20 cellular contexts compared by ENCODE assay signal in genomic region chr18:22521026-22521707, GRCh38.
"Had no signal": no experiment of that assay in that cellular context is flagged by ENCODE, and none has a peak within 500 bp of the region (broad histone marks: within the 10 kb centered on the region; RNA-seq: fewer than 3 reads in every experiment).

No MANE protein-coding gene starts in this region.

- H3K36me3 Mint-ChIP-seq: activated naive CD8-positive, alpha-beta T cell treated with anti-CD3 and anti-CD28 coated beads, Interleukin-2, amount 10 ng/mL, durations not matched to agents 7 days and 5 days; neural progenitor cell; stimulated activated effector memory CD8-positive, alpha-beta T cell treated with anti-CD3 and anti-CD28 coated beads, Interleukin-12 subunit alpha, Interleukin-12 subunit beta, amount 100 ng/mL, for 72 hours; T-cell; WTC11 had no signal

- H3K27ac ChIP-seq: brain microvascular endothelial cell, epithelial cell of prostate, neural progenitor cell, parathyroid adenoma, thyroid gland, vagina had no signal

- H3K27me3 Mint-ChIP-seq: activated CD4-positive, alpha-beta memory T cell treated with anti-CD3 and anti-CD28 coated beads, Interleukin-2, amount 10 ng/mL, durations not matched to agents 7 days and 5 days had no signal

- H3K4me3 Mint-ChIP-seq: activated CD4-positive, alpha-beta memory T cell treated with anti-CD3 and anti-CD28 coated beads, Interleukin-2, amount 10 ng/mL, durations not matched to agents 7 days and 5 days; activated naive CD8-positive, alpha-beta T cell treated with anti-CD3 and anti-CD28 coated beads, Interleukin-2, amount 10 ng/mL, durations not matched to agents 7 days and 5 days; effector memory CD8-positive, alpha-beta T cell; neural progenitor cell; stimulated activated effector memory CD8-positive, alpha-beta T cell treated with anti-CD3 and anti-CD28 coated beads, Interleukin-12 subunit alpha, Interleukin-12 subunit beta, amount 100 ng/mL, for 72 hours; T-cell; WTC11 had no signal

- H3K27me3 ChIP-seq: brain microvascular endothelial cell, gastrocnemius medialis, neural progenitor cell, thyroid gland, vagina had no signal

- DNase-seq: activated CD4-positive, alpha-beta memory T cell treated with anti-CD3 and anti-CD28 coated beads, Interleukin-2, amount 10 ng/mL, durations not matched to agents 7 days and 5 days; activated CD4-positive, alpha-beta T cell treated with anti-CD3 and anti-CD28 coated beads for 4 hours; activated CD8-positive, alpha-beta memory T cell treated with anti-CD3 and anti-CD28 coated beads, Interleukin-2, amount 50 U/mL, for 4 hours; activated naive CD4-positive, alpha-beta T cell; activated naive CD8-positive, alpha-beta T cell treated with anti-CD3 and anti-CD28 coated beads, Interleukin-2, amount 10 ng/mL, durations not matched to agents 7 days and 5 days; anterior cingulate cortex; brain microvascular endothelial cell; dermis blood vessel endothelial cell; effector memory CD8-positive, alpha-beta T cell; gastrocnemius medialis; left colon; T-cell; T-helper 9 cell; thyroid gland had no signal

- H3K36me3 ChIP-seq: brain microvascular endothelial cell, gastrocnemius medialis, neural progenitor cell, thyroid gland, vagina had no signal

- H3K4me1 Mint-ChIP-seq: activated CD4-positive, alpha-beta memory T cell treated with anti-CD3 and anti-CD28 coated beads, Interleukin-2, amount 10 ng/mL, durations not matched to agents 7 days and 5 days; activated naive CD8-positive, alpha-beta T cell treated with anti-CD3 and anti-CD28 coated beads, Interleukin-2, amount 10 ng/mL, durations not matched to agents 7 days and 5 days; T-cell; WTC11 had no signal

- H3K27ac Mint-ChIP-seq: activated CD4-positive, alpha-beta memory T cell treated with anti-CD3 and anti-CD28 coated beads, Interleukin-2, amount 10 ng/mL, durations not matched to agents 7 days and 5 days; activated naive CD8-positive, alpha-beta T cell treated with anti-CD3 and anti-CD28 coated beads, Interleukin-2, amount 10 ng/mL, durations not matched to agents 7 days and 5 days; effector memory CD8-positive, alpha-beta T cell; neural progenitor cell; stimulated activated effector memory CD8-positive, alpha-beta T cell treated with anti-CD3 and anti-CD28 coated beads, Interleukin-12 subunit alpha, Interleukin-12 subunit beta, amount 100 ng/mL, for 72 hours; T-cell; WTC11 had no signal

- H3K9me3 Mint-ChIP-seq: activated CD4-positive, alpha-beta memory T cell treated with anti-CD3 and anti-CD28 coated beads, Interleukin-2, amount 10 ng/mL, durations not matched to agents 7 days and 5 days; effector memory CD8-positive, alpha-beta T cell; stimulated activated effector memory CD8-positive, alpha-beta T cell treated with anti-CD3 and anti-CD28 coated beads, Interleukin-12 subunit alpha, Interleukin-12 subunit beta, amount 100 ng/mL, for 72 hours; WTC11 had no signal

- H3K4me3 ChIP-seq: gastrocnemius medialis, neural progenitor cell, thyroid gland, vagina had no signal

- H3K4me1 ChIP-seq: gastrocnemius medialis, parathyroid adenoma, thyroid gland, vagina had no signal

- H3K9me3 ChIP-seq: gastrocnemius medialis, thyroid gland, vagina had no signal
